ENCODE assay signal across 8 cellular contexts in the genomic region with DNA sequence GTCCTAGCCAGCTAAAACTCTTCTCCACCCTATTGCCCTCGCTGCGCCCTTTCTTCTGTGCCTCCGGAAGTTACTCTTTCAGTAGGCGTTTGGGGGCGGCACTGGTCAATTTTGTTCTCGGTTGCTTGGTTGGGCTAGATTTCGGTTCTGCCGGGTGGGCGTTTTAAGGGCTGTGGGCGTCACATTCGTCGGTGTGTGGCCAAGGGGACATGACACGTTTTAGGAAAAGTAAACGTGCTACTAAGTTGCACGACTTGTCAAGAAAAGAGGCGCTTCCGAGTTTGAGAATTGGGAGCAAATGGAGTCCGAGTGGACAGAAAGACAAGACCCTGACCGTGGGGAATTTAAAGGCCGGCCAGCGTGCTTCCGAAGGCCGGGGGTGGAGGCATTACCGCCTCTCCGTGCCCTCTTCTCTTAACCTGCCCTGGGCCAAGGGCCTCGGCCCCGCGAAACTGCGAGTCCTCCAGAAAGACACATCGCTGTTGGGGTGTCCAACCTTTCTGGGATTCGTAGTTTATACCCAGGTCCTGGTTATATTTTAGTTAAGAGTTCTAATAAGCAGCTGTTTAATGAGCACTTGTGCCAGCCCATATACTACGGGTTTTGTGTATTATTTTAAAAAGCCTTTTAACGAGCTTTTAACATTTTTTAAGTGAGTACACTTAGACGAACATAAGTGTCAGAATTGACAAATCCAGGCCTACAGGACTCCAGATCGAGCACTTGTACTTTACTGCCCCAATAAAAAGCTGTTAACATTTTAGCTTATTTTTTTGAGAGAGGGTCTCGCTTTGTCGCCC. TPM values are rescaled to one million over a fixed set of nuclear protein-coding genes. Genes with fewer than 3 reads are reported as not detected.
DNase-seq lines count a peak whose midpoint lies in the region; ATAC-seq and TF ChIP-seq lines count a peak whose summit lies in the region.

No MANE protein-coding gene starts in this region.

- peak overlapping the region; percentile 19 to 39 for H3K4me3 ChIP-seq in body of pancreas
- peak overlapping the region; percentile 94 for H3K4me3 ChIP-seq in smooth muscle cell

- H4K20me1 ChIP-seq in smooth muscle cell (ENCODE audit: low read depth) = peaks cover 6% of the 10 kb centered on the region

- WGBS in body of pancreas, 2 donors = 6% methylated on average over 37 of the region's 37 CpGs
- WGBS in smooth muscle cell (ENCODE audit: low lambda C conversion rate) = 12% methylated on average over 37 of the region's 37 CpGs

- H3K27ac ChIP-seq in body of pancreas (peak overlapping the region; percentile 95 to 100 (median 97)), smooth muscle cell (ENCODE audit: low read depth) (peak overlapping the region; percentile 99)

- H3K9ac ChIP-seq in smooth muscle cell (ENCODE audit: low read depth) = peak overlapping the region; percentile 99

- peak in 1 of 7 experiments; percentile 1 for TF ChIP-seq CTCF in body of pancreas (IDR thresholded peaks at IDR 0.05)
- no peak for TF ChIP-seq CTCF in smooth muscle cell (IDR thresholded peaks at IDR 0.05; ENCODE audit: borderline replicate concordance, insufficient read depth, poor library complexity, severe bottlenecking)

- peak overlapping the region; percentile 88 for H3K4me2 ChIP-seq in smooth muscle cell

- H2AFZ ChIP-seq in smooth muscle cell (ENCODE audit: low read depth) = peak overlapping the region; percentile 56

- ATAC-seq in GM19452 (IDR thresholded peaks at IDR 0.05; ENCODE audit: unreplicated experiment) = peak; percentile 52
- ATAC-seq in HG03520 (IDR thresholded peaks at IDR 0.05; ENCODE audit: unreplicated experiment) = peak; percentile 44
- peak; percentile 83 for ATAC-seq in body of pancreas

- H3F3A ChIP-seq in smooth muscle cell (ENCODE audit: low read depth) = peaks cover 14% of the 10 kb centered on the region

- TF ChIP-seq POLR2A in body of pancreas (IDR thresholded peaks at IDR 0.05) = peak; percentile 11 to 88 (median 80)

- H3K9me3 ChIP-seq in body of pancreas = no peaks in the 10 kb centered on the region
- H3K9me3 ChIP-seq in smooth muscle cell (replicated peaks; ENCODE audit: low read depth) = no peaks in the 10 kb centered on the region

- H3K27me3 ChIP-seq in body of pancreas (no peaks in the 10 kb centered on the region), smooth muscle cell (ENCODE audit: low read depth) (no peaks in the 10 kb centered on the region)

- H3K36me3 ChIP-seq in body of pancreas (replicated peaks in 1 of 2; ENCODE audit: insufficient read depth in 1 of 2, low read depth in 2 of 2) = peaks cover 0 to 14% of the 10 kb centered on the region in 2 donors
- H3K36me3 ChIP-seq in smooth muscle cell (ENCODE audit: low read depth) = no peaks in the 10 kb centered on the region

- intact Hi-C loops in body of pancreas (cut with DNase I) = no loop called here

- peaks cover 66% of the 10 kb centered on the region for H3K79me2 ChIP-seq in smooth muscle cell (ENCODE audit: low read depth)

- DNase-seq in ELF-1 (ENCODE audit: low read depth, low spot score) (peak; percentile 98), SIG-M5 (lab: John Stamatoyannopoulos, UW) (peak; percentile 77), body of pancreas (peak; percentile 88 to 92 (median 89)), iPS-NIHi7 (ENCODE audit: extremely low spot score) (peak; percentile 89), smooth muscle cell (lab: John Stamatoyannopoulos, UW; ENCODE audit: unreplicated experiment) (no peak), inferior parietal cortex (ENCODE audit: extremely low spot score) (no peak)

- H3K4me1 ChIP-seq in body of pancreas (peaks cover 34% of the 10 kb centered on the region), smooth muscle cell (ENCODE audit: low read depth) (peaks cover 10% of the 10 kb centered on the region)

RNA-seq across cellular contexts. Expression of gene BAG6, which starts 0.7 kb away (rescaled TPM):
- 100 to 1,000 TPM; 101 to 128 TPM for total RNA-seq in body of pancreas
- total RNA-seq in smooth muscle cell = 75.9 and 123 TPM in 2 replicates
- polyA plus RNA-seq in smooth muscle cell = 74.8 and 85.8 TPM in 2 replicates

RNA-seq across cellular contexts. Expression of gene APOM, which starts 2.6 kb away (rescaled TPM):
- total RNA-seq in body of pancreas = 1 to 10 TPM in 1 of 2 donors, not detected in 1; 1.6 TPM
- total RNA-seq in smooth muscle cell = 2.3 and 2.7 TPM in 2 replicates
- polyA plus RNA-seq in smooth muscle cell = 1.1 and 2.7 TPM in 2 replicates

RNA-seq across cellular contexts. Expression of gene C6orf47, which starts 7.5 kb away (rescaled TPM):
- total RNA-seq in body of pancreas (10 to 100 TPM; 15.8 to 22.1 TPM), smooth muscle cell (7.1 and 8.9 TPM in 2 replicates)
- polyA plus RNA-seq in smooth muscle cell = 15.5 and 20.1 TPM in 2 replicates

RNA-seq across cellular contexts. Expression of gene GPANK1, which starts 11.7 kb away (rescaled TPM):
- 10 to 100 TPM in 1 of 2 donors, 1 to 10 TPM in 1; 8.9 to 10.9 TPM for total RNA-seq in body of pancreas
- 12.5 and 17.2 TPM in 2 replicates for total RNA-seq in smooth muscle cell
- 19.6 and 20.1 TPM in 2 replicates for polyA plus RNA-seq in smooth muscle cell

RNA-seq across cellular contexts. Expression of gene CSNK2B, which starts 12.8 kb away (rescaled TPM):
- total RNA-seq in body of pancreas (100 to 1,000 TPM in 1 of 2 donors, 10 to 100 TPM in 1; 98.2 to 100 TPM), smooth muscle cell (228 and 313 TPM in 2 replicates)
- polyA plus RNA-seq in smooth muscle cell = 195 and 226 TPM in 2 replicates

Comparison
In these comparisons a context has a peak if more than half of its experiments do, and no peak if none do; other contexts are left out.
1. DNase-seq: peak in ELF-1 (single experiment), SIG-M5 (single experiment), body of pancreas (4 of 4) and iPS-NIHi7 (single experiment); none in smooth muscle cell (single experiment) and inferior parietal cortex (single experiment).
2. Peak in every context shown above with its lines, with median percentiles within 50 percentile points of each other: ATAC-seq.